ENCODE assay signal across 11 cellular contexts in the genomic region with DNA sequence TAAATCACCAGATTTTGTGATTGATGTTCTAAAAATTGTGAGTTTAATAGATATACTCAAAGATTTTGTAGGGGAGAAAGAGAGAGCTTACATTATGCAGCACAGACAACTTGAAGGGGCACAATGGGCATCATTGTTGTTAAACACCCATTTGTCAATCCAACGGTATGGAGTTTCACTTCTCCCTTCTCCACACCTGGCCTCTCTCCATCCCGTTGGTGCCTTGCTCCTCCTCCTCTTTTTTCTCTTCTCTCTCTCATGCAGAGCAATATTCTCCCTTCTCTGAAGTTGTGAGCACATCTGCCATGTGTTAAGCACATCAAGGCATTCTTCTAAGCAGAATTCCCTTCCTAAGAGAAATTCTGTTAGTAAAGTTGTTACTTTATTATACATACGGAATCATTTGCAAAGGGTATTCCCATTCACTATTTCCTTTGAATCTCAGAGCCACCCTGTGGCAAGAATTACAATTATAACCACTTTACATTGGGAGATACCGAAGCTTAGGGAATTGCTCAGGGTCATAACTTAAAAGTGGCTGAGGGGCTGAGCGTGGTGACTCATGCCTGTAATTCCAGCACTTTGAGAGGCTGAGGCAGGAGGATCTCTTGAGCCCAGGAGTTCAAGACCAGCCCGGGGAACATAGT. TPM values are rescaled to one million over a fixed set of nuclear protein-coding genes. Genes with fewer than 3 reads are reported as not detected.
DNase-seq lines count a peak whose midpoint lies in the region; ATAC-seq and TF ChIP-seq lines count a peak whose summit lies in the region.
"Had no signal": no experiment of that assay in that cellular context is flagged by ENCODE, and none has a peak within 500 bp of the region (broad histone marks: within the 10 kb centered on the region; RNA-seq: fewer than 3 reads in every experiment).

No MANE protein-coding gene starts in this region.

- H3K4me3 ChIP-seq in BJ (ENCODE audit: low read depth, low read length) (no peak overlapping the region), upper lobe of left lung (no peak overlapping the region)

- H3K27me3 ChIP-seq in BJ (ENCODE audit: control insufficient read depth, insufficient read depth, low read length): peaks cover 6% of the 10 kb centered on the region; the same call in 1 of the 2 replicates
- peaks cover 0 to 4% (median 0%) of the 10 kb centered on the region in 4 donors for H3K27me3 ChIP-seq in upper lobe of left lung

- no peak overlapping the region for H3K27ac ChIP-seq in upper lobe of left lung

- TF ChIP-seq CTCF in BJ (IDR thresholded peaks at IDR 0.05; ENCODE audit: insufficient read depth, low read depth, low read length) (peak; percentile 22; the same call in 1 of the 2 replicates), upper lobe of left lung (IDR thresholded peaks at IDR 0.05) (no peak)

- no peak for DNase-seq in BJ (ENCODE audit: low read depth)
- DNase-seq in HT1080 (ENCODE audit: low read depth): peak; percentile 85
- peak; percentile 87 for DNase-seq in SW480 (ENCODE audit: low spot score)
- peak; percentile 15 for DNase-seq in germinal center (ENCODE audit: low spot score)
- no peak for DNase-seq in NCI-H748 (lab: John Stamatoyannopoulos, UW; ENCODE audit: unreplicated experiment)
- no peak for DNase-seq in head of caudate nucleus
- DNase-seq in posterior vena cava (ENCODE audit: low spot score): no peak
- no peak for DNase-seq in upper lobe of left lung
- DNase-seq: central memory CD4-positive, alpha-beta T cell; NCI-H2171 had no signal

- no peak for ATAC-seq in upper lobe of left lung (ENCODE audit: low FRiP score in 2 of 2)

- no peak for TF ChIP-seq POLR2A in upper lobe of left lung (IDR thresholded peaks at IDR 0.05)

- POLR2A ChIA-PET in BJ (lab: Charles Lee): no interaction called here

- 33 to 50% methylated on average over 5 to 6 of the region's 6 CpGs for WGBS in upper lobe of left lung, 2 donors

- H3K36me3 ChIP-seq in BJ (ENCODE audit: control insufficient read depth, insufficient read depth, low read length) (no peaks in the 10 kb centered on the region), upper lobe of left lung (no peaks in the 10 kb centered on the region)

- H3K4me1 ChIP-seq in upper lobe of left lung: no peaks in the 10 kb centered on the region

- no peaks in the 10 kb centered on the region for H3K9me3 ChIP-seq in upper lobe of left lung

- CTCF ChIA-PET in BJ (lab: Yijun Ruan, JAX): interaction anchor here (1.3 kb wide), 1 partner anchor 13 kb away, joined by 7 read pairs; no protein-coding TSS in a partner anchor

- intact Hi-C loops in head of caudate nucleus (cut with DNase I): no loop called here
- intact Hi-C loops in posterior vena cava (cut with DNase I): no loop called here

- no peak for TF ChIP-seq EP300 in upper lobe of left lung (IDR thresholded peaks at IDR 0.05)

RNA-seq across cellular contexts. Expression of gene SKAP1, which starts 40.5 kb away (rescaled TPM):
- not detected in 2 replicates for polyA plus RNA-seq in BJ (2011; rRNA removed)
- not detected in 2 replicates for polyA minus RNA-seq in BJ (2011; rRNA and poly(A)+ RNA removed)
- 0.18 TPM in 1 of 2 replicates, not detected in the other for total RNA-seq in HT1080 (2014; rRNA removed; shearing (Covaris generic))
- 0.29 and 1.5 TPM in 2 replicates for polyA plus RNA-seq in HT1080 (2015; cell fraction: cytosol; rRNA removed)
- polyA plus RNA-seq in HT1080 (2015; cell fraction: nucleus; rRNA removed): 0.25 TPM in 2 replicates
- total RNA-seq in posterior vena cava (1 to 10 TPM; 1.1 to 1.5 TPM), upper lobe of left lung (1 to 10 TPM; 1.9 to 5.3 (median 3.9) TPM)
- polyA plus RNA-seq: keratinocyte had no signal

Comparison
In these comparisons a context has a peak if more than half of its experiments do, and no peak if none do; other contexts are left out.
1. DNase-seq: peak in HT1080 (single experiment), SW480 (single experiment) and germinal center (single experiment); none in BJ (single experiment), NCI-H748 (single experiment), head of caudate nucleus (0 of 42), posterior vena cava (single experiment) and upper lobe of left lung (0 of 2).